22 cellular contexts compared by ENCODE assay signal in the genomic region with DNA sequence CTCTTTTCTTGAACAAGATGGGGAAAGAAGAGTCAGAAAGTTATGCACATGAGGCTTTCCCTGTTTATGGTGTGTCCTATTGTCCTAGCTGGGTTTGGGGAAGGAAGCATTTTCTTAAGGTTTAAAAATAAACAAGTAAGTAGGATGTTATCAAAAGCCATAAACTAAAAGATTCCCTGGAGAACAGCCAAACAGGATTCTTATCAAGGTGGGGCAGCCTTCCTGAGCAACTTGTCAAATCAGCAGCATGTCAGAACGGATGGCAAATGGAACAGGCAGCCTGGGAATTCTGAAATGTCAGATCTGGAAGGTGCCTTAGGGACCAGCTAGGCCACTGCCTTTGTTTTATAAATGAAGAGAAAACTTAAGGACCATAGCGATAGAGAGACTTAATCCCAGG.
"Had no signal": no experiment of that assay in that cellular context is flagged by ENCODE, and none has a peak within 500 bp of the region (broad histone marks: within the 10 kb centered on the region; RNA-seq: fewer than 3 reads in every experiment).

No MANE protein-coding gene starts in this region.

- H3K27me3 ChIP-seq: brain microvascular endothelial cell, colonic mucosa, gastroesophageal sphincter, left lung, suprapubic skin had no signal

- DNase-seq: activated CD4-positive, alpha-beta T cell treated with anti-CD3 and anti-CD28 coated beads, Interleukin-2, amount 50 U/mL, for 1 hour; activated CD4-positive, CD25-positive, alpha-beta regulatory T cell treated with anti-CD3 and anti-CD28 coated beads, Interleukin-2, amount 50 U/mL, for 72 hours; activated CD8-positive, alpha-beta memory T cell treated with anti-CD3 and anti-CD28 coated beads for 24 hours; activated effector memory CD4-positive, alpha-beta T cell treated with anti-CD3 and anti-CD28 coated beads, Interleukin-2, amount 50 U/mL, for 16 hours; activated naive CD4-positive, alpha-beta T cell treated with anti-CD3 and anti-CD28 coated beads, Interleukin-2, amount 50 U/mL, for 16 hours; activated T-cell treated with anti-CD3 and anti-CD28 coated beads, Interleukin-2, amount 50 U/mL, for 72 hours; aorta; brain microvascular endothelial cell; colonic mucosa; hypothalamus; islet precursor cell; left lung; stimulated activated CD4-positive, alpha-beta T cell treated with anti-CD3 and anti-CD28 coated beads, Interleukin-4, amount 100 ng/mL, for 1 hour; stimulated activated naive CD8-positive, alpha-beta T cell treated with anti-CD3 and anti-CD28 coated beads, Interleukin-15, amount 100 ng/mL, for 72 hours; T-cell; trophoblast cell had no signal

- ATAC-seq: activated T-cell treated with anti-CD3 and anti-CD28 coated beads, Interleukin-2, amount 50 U/mL, for 72 hours; esophagus mucosa; gastroesophageal sphincter; left lung; SK-N-SH treated with all-trans-retinoic acid at 6 μM for 48 hours; stimulated activated naive CD8-positive, alpha-beta T cell treated with anti-CD3 and anti-CD28 coated beads, Interleukin-15, amount 100 ng/mL, for 72 hours; T-cell had no signal

- H3K9me3 ChIP-seq: colonic mucosa, gastroesophageal sphincter, left lung, suprapubic skin had no signal

- H3K27ac ChIP-seq: brain microvascular endothelial cell, colonic mucosa, gastroesophageal sphincter, skin epidermis, suprapubic skin had no signal

- H3K4me3 ChIP-seq: colonic mucosa, gastroesophageal sphincter, left lung, skin epidermis, suprapubic skin had no signal

- H3K36me3 ChIP-seq: brain microvascular endothelial cell, colonic mucosa, gastroesophageal sphincter, left lung, suprapubic skin had no signal

- H3K4me1 ChIP-seq: colonic mucosa, gastroesophageal sphincter, left lung, parathyroid adenoma, suprapubic skin had no signal
